18 cellular contexts compared by ENCODE assay signal in the genomic region with DNA sequence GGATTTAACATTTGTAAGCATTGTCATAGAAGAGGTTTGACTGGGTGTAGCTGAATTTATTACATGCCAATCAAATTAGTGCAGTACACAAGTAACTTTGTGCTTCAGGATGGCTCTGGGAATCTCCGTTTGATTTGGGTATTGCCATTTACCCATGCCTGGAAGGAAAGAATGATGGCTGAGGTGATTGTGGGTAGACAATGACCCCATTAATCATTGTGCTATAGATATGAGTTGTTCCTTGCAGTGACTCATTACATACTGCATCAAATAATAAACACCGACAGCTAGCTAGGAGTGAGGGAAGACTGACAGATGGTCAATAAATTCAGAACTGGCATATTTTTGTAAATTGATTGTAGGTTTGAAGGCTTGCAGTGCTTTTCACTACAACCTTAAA.
DNase-seq lines count a peak whose midpoint lies in the region; ATAC-seq and TF ChIP-seq lines count a peak whose summit lies in the region.
"Had no signal": no experiment of that assay in that cellular context is flagged by ENCODE, and none has a peak within 500 bp of the region (broad histone marks: within the 10 kb centered on the region; RNA-seq: fewer than 3 reads in every experiment).

No MANE protein-coding gene starts in this region.

- H3K36me3 ChIP-seq in upper lobe of right lung, result no peaks in the 10 kb centered on the region
- H3K36me3 ChIP-seq: BLaER1, HAP-1, Peyer's patch had no signal

- intact Hi-C loops in upper lobe of right lung (cut with DNase I), result no loop called here

- ATAC-seq in foreskin keratinocyte, result peak; percentile 90
- ATAC-seq in upper lobe of right lung, result no peak

- H3K4me3 ChIP-seq in upper lobe of right lung, result no peak overlapping the region
- H3K4me3 ChIP-seq: BLaER1, HAP-1, Peyer's patch had no signal

- no peaks in the 10 kb centered on the region for H3K27me3 ChIP-seq in foreskin keratinocyte
- no peaks in the 10 kb centered on the region for H3K27me3 ChIP-seq in upper lobe of right lung
- H3K27me3 ChIP-seq: BLaER1, Peyer's patch had no signal

- H3K27ac ChIP-seq in RWPE1 (no peak overlapping the region), foreskin keratinocyte (no peak overlapping the region), upper lobe of right lung (no peak overlapping the region)
- H3K27ac ChIP-seq: 22Rv1, BLaER1, Peyer's patch had no signal

- DNase-seq in DMS 273 (lab: John Stamatoyannopoulos, UW; ENCODE audit: unreplicated experiment) (peak; percentile 13), DMS 273 treated with DMSO at 0.1 percent for 48 hours (lab: John Stamatoyannopoulos, UW) (no peak), NCI-H1694 (lab: John Stamatoyannopoulos, UW) (peak; percentile 62), RWPE1 (ENCODE audit: low spot score) (peak; percentile 18), foreskin keratinocyte (peak in 1 of 2 donors; percentile 41), nucleus accumbens (lab: John Stamatoyannopoulos, UW) (no peak), GM03348 (ENCODE audit: low spot score) (no peak), upper lobe of right lung (no peak)
- DNase-seq: MM.1S, NCI-H1105, NCI-H1930, NCI-H510A treated with DMSO at 0.1 percent for 48 hours, Peyer's patch, SHP77 treated with DMSO at 0.1 percent for 48 hours, SW 1271 had no signal

- CTCF ChIA-PET in RWPE1 (lab: Yijun Ruan, JAX), result interaction anchor here (0.5 kb wide), 1 partner anchor 1327 kb away, joined by 3 read pairs; no protein-coding TSS in a partner anchor

- TF ChIP-seq CTCF in RWPE1 (conservative IDR thresholded peaks at IDR 0.05; ENCODE audit: low read depth) (no peak), foreskin keratinocyte (conservative IDR thresholded peaks at IDR 0.05) (no peak), upper lobe of right lung (IDR thresholded peaks at IDR 0.05) (no peak)

- POLR2A ChIA-PET in RWPE1 (lab: Yijun Ruan, JAX; ENCODE audit: low non-redundant PET), result no interaction called here

- peaks cover 4% of the 10 kb centered on the region for H3K4me1 ChIP-seq in foreskin keratinocyte
- no peaks in the 10 kb centered on the region for H3K4me1 ChIP-seq in upper lobe of right lung
- H3K4me1 ChIP-seq: BLaER1, HAP-1, Peyer's patch had no signal

- no peaks in the 10 kb centered on the region for H3K9me3 ChIP-seq in upper lobe of right lung
- H3K9me3 ChIP-seq: BLaER1, HAP-1, Peyer's patch had no signal

Comparison
In these comparisons a context has a peak if more than half of its experiments do, and no peak if none do; other contexts are left out.
1. DNase-seq: peak in DMS 273 (single experiment), NCI-H1694 (single experiment) and RWPE1 (single experiment); none in DMS 273 treated with DMSO at 0.1 percent for 48 hours (single experiment), nucleus accumbens (0 of 56), GM03348 (single experiment) and upper lobe of right lung (single experiment).